ENCODE assay signal across 6 cellular contexts in genomic region chrX:23644744-23645143, GRCh38.
"Had no signal": no experiment of that assay in that cellular context is flagged by ENCODE, and none has a peak within 500 bp of the region (broad histone marks: within the 10 kb centered on the region; RNA-seq: fewer than 3 reads in every experiment).

No MANE protein-coding gene starts in this region.

- DNase-seq: H9, HCEC 1CT, IMR-90 had no signal

- H3K4me3 ChIP-seq: GM23338 had no signal

- ATAC-seq: GM23338 had no signal

- FAIRE-seq: H1, H54 had no signal
